9 cellular contexts compared by ENCODE assay signal in genomic region chr9:708556-709432, GRCh38.
DNase-seq lines count a peak whose midpoint lies in the region; ATAC-seq and TF ChIP-seq lines count a peak whose summit lies in the region.
"Had no signal": no experiment of that assay in that cellular context is flagged by ENCODE, and none has a peak within 500 bp of the region (broad histone marks: within the 10 kb centered on the region; RNA-seq: fewer than 3 reads in every experiment).

No MANE protein-coding gene starts in this region.

- 45 to 53% methylated on average over 9 of the region's 9 CpGs for WGBS in esophagus, 2 donors

- H3K9me3 Mint-ChIP-seq in natural killer cell treated with Interleukin-12 subunit alpha and Interleukin-12 subunit beta and Interleukin-15 and Interleukin-18, amount 100 ng/mL, for 72 hours, result no peaks in the 10 kb centered on the region
- H3K9me3 Mint-ChIP-seq: activated B cell treated with CpG ODN at 0.5 μM for 24 hours had no signal

- no peaks in the 10 kb centered on the region for H3K9me3 ChIP-seq in SJSA1 (replicated peaks)
- no peaks in the 10 kb centered on the region for H3K9me3 ChIP-seq in esophagus (ENCODE audit: control insufficient read depth in 2 of 2, insufficient read depth in 1 of 2, low read depth in 1 of 2, low read length in 1 of 2)

- H3K36me3 ChIP-seq in SJSA1, result peaks cover 9% of the 10 kb centered on the region; the same call in 1 of the 2 replicates
- peaks cover 14 to 25% of the 10 kb centered on the region in 2 donors for H3K36me3 ChIP-seq in esophagus (ENCODE audit: control insufficient read depth in 2 of 2, insufficient read depth in 2 of 2, low read length in 1 of 2)

- no peaks in the 10 kb centered on the region for H3K27me3 ChIP-seq in SJSA1 (replicated peaks)
- H3K27me3 ChIP-seq in esophagus (ENCODE audit: control insufficient read depth in 1 of 2, insufficient read depth in 2 of 2, low read length in 2 of 2), result no peaks in the 10 kb centered on the region

- no peak for ATAC-seq in natural killer cell treated with Interleukin-12 subunit alpha and Interleukin-12 subunit beta and Interleukin-15 and Interleukin-18, amount 100 ng/mL, for 72 hours

- H3K4me1 Mint-ChIP-seq in natural killer cell treated with Interleukin-12 subunit alpha and Interleukin-12 subunit beta and Interleukin-15 and Interleukin-18, amount 100 ng/mL, for 72 hours (ENCODE audit: low read depth in 2 of 2), result peaks cover 5 to 10% of the 10 kb centered on the region in 2 donors

- H3K27ac ChIP-seq in SJSA1 (no peak overlapping the region), esophagus (ENCODE audit: low read depth in 2 of 2, low read length in 1 of 2) (peak overlapping the region; percentile 73 to 85), RWPE1 (no peak overlapping the region)

- POLR2A ChIA-PET in RWPE1 (lab: Yijun Ruan, JAX; ENCODE audit: low non-redundant PET), result no interaction called here

- H3K4me3 ChIP-seq in SJSA1, result peak overlapping the region; percentile 20
- peak overlapping the region in 1 of 2 donors; percentile 48 for H3K4me3 ChIP-seq in esophagus (ENCODE audit: low read depth in 1 of 2, low read length in 2 of 2)

- H3K4me1 ChIP-seq in SJSA1 (replicated peaks), result peaks cover 10% of the 10 kb centered on the region; the same call in 1 of the 2 replicates
- H3K4me1 ChIP-seq in esophagus (ENCODE audit: control insufficient read depth in 2 of 2, insufficient read depth in 2 of 2, low read length in 1 of 2), result peaks cover 0 to 19% of the 10 kb centered on the region in 2 donors

- peak overlapping the region; percentile 41 for H3K4me3 Mint-ChIP-seq in natural killer cell treated with Interleukin-12 subunit alpha and Interleukin-12 subunit beta and Interleukin-15 and Interleukin-18, amount 100 ng/mL, for 72 hours
- H3K4me3 Mint-ChIP-seq: activated B cell treated with CpG ODN at 0.5 μM for 24 hours had no signal

- CTCF ChIA-PET in RWPE1 (lab: Yijun Ruan, JAX), result interaction anchor here (0.6 kb wide), 1 partner anchor 495 kb away, joined by 4 read pairs; no protein-coding TSS in a partner anchor

- DNase-seq in AML-193 (lab: John Stamatoyannopoulos, UW) (peak; percentile 36 to 47), SJSA1 (ENCODE audit: low read depth in 1 of 2, low spot score in 2 of 2) (no peak), RWPE1 (ENCODE audit: low spot score) (no peak)
- DNase-seq in natural killer cell treated with Interleukin-12 subunit alpha and Interleukin-12 subunit beta and Interleukin-15 and Interleukin-18, amount 100 ng/mL, for 72 hours (ENCODE audit: low spot score), result no peak
- no peak for DNase-seq in activated CD4-positive, alpha-beta T cell treated with anti-CD3 and anti-CD28 coated beads, Interleukin-2, amount 50 U/mL, for 48 hours
- DNase-seq in activated effector memory CD4-positive, alpha-beta T cell treated with anti-CD3 and anti-CD28 coated beads, Interleukin-2, amount 50 U/mL, for 16 hours, result no peak
- no peak for DNase-seq in central memory CD4-positive, alpha-beta T cell
- DNase-seq: activated B cell treated with CpG ODN at 0.5 μM for 24 hours had no signal

- no peak for TF ChIP-seq CTCF in RWPE1 (conservative IDR thresholded peaks at IDR 0.05; ENCODE audit: low read depth)

- H3K36me3 Mint-ChIP-seq in natural killer cell treated with Interleukin-12 subunit alpha and Interleukin-12 subunit beta and Interleukin-15 and Interleukin-18, amount 100 ng/mL, for 72 hours, result no peaks in the 10 kb centered on the region

- H3K27me3 Mint-ChIP-seq in natural killer cell treated with Interleukin-12 subunit alpha and Interleukin-12 subunit beta and Interleukin-15 and Interleukin-18, amount 100 ng/mL, for 72 hours, result peaks cover 7 to 12% of the 10 kb centered on the region in 2 donors

- H3K27ac Mint-ChIP-seq in natural killer cell treated with Interleukin-12 subunit alpha and Interleukin-12 subunit beta and Interleukin-15 and Interleukin-18, amount 100 ng/mL, for 72 hours, result no peak overlapping the region
- H3K27ac Mint-ChIP-seq: activated B cell treated with CpG ODN at 0.5 μM for 24 hours had no signal

Comparison
In these comparisons a context has a peak if more than half of its experiments do, and no peak if none do; other contexts are left out.
1. DNase-seq: peak in AML-193 (2 of 2); none in SJSA1 (0 of 2), natural killer cell treated with Interleukin-12 subunit alpha and Interleukin-12 subunit beta and Interleukin-15 and Interleukin-18, amount 100 ng/mL, for 72 hours (single experiment), activated CD4-positive, alpha-beta T cell treated with anti-CD3 and anti-CD28 coated beads, Interleukin-2, amount 50 U/mL, for 48 hours (0 of 2), activated effector memory CD4-positive, alpha-beta T cell treated with anti-CD3 and anti-CD28 coated beads, Interleukin-2, amount 50 U/mL, for 16 hours (single experiment), RWPE1 (single experiment) and central memory CD4-positive, alpha-beta T cell (single experiment).
2. H3K27ac ChIP-seq: peak in esophagus (2 of 2); none in SJSA1 (single experiment) and RWPE1 (single experiment).